Comparison of ENCODE assay signal across 8 cellular contexts in the genomic region with DNA sequence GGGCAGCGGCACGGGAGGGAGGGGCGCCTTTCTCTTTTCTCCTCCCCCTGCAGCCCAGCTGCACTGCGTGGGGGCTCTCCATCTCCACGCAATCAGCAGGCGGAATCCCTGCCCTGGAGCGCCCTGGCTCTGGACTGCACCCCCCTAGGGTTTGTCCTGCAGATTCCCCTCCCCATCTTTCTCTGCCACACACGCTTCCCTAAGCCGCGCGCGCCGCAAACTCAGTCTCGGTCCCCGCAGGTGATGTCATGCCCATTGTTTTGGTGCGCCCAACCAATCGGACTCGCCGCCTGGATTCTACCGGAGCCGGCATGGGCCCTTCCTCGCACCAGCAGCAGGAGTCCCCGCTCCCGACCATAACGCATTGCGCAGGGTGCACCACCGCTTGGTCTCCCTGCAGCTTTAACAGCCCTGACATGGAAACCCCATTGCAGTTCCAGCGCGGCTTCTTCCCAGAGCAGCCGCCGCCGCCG. TPM values are rescaled to one million over a fixed set of nuclear protein-coding genes. Genes with fewer than 3 reads are reported as not detected.
DNase-seq lines count a peak whose midpoint lies in the region; ATAC-seq, FAIRE-seq and TF ChIP-seq lines count a peak whose summit lies in the region.

A gene (plus strand): TSS at position 347 of the 473 bp plus-strand sequence. CDS start 70 bp downstream, at position 417.

- FAIRE-seq in GM19239 (lab: Jason Lieb, UNC) = no peak

- DNase-seq in EL (peak; percentile 82), NCI-H1048 (lab: John Stamatoyannopoulos, UW) (peak; percentile 81), foreskin keratinocyte (peak in 1 of 2 donors; percentile 54), nephron progenitor cell (peak; percentile 77), GM19239 (ENCODE audit: insufficient read length, low spot score) (no peak), NCI-H2196 treated with DMSO at 0.1 percent for 48 hours (lab: John Stamatoyannopoulos, UW; ENCODE audit: unreplicated experiment) (no peak)

- ATAC-seq in GM21717 (IDR thresholded peaks at IDR 0.05; ENCODE audit: unreplicated experiment) (peak; percentile 80), foreskin keratinocyte (peak; percentile 88)

- H3K27ac ChIP-seq in VCaP (peak within 1 kb of the TSS; percentile 92), foreskin keratinocyte (no peak within 1 kb of the TSS)

- TF ChIP-seq CTCF in VCaP (conservative IDR thresholded peaks at IDR 0.05) (no peak), foreskin keratinocyte (conservative IDR thresholded peaks at IDR 0.05) (no peak), nephron progenitor cell (IDR thresholded peaks at IDR 0.05) (no peak)

- peaks cover 76% of the 10 kb centered on the region for H3K27me3 Mint-ChIP-seq in nephron progenitor cell (ENCODE audit: low read depth, poor library complexity)

- peaks cover 84% of the 10 kb centered on the region for H3K27me3 ChIP-seq in foreskin keratinocyte

- H3K9me3 Mint-ChIP-seq in nephron progenitor cell = no peaks in the 10 kb centered on the region

- no peak within 1 kb of the TSS for H3K27ac Mint-ChIP-seq in nephron progenitor cell

- no peaks in the 10 kb centered on the region for H3K36me3 Mint-ChIP-seq in nephron progenitor cell (ENCODE audit: low read depth)

- peaks cover 25% of the 10 kb centered on the region for H3K4me1 Mint-ChIP-seq in nephron progenitor cell

- no peaks in the 10 kb centered on the region for H3K4me1 ChIP-seq in foreskin keratinocyte

- peak within 1 kb of the TSS; percentile 97 for H3K4me3 Mint-ChIP-seq in nephron progenitor cell

RNA-seq across cellular contexts. Expression of the gene that starts here (rescaled TPM):
- 0.11 and 0.14 TPM in 2 replicates for total RNA-seq in foreskin keratinocyte
- polyA plus RNA-seq in foreskin keratinocyte = 0.06 and 0.11 TPM in 2 replicates

Comparison
In these comparisons a context has a peak if more than half of its experiments do, and no peak if none do; other contexts are left out.
1. Peak in ATAC-seq in foreskin keratinocyte; RNA of the gene not detected or under 1 TPM.
2. DNase-seq: peak in EL (single experiment), NCI-H1048 (single experiment) and nephron progenitor cell (single experiment); none in GM19239 (single experiment) and NCI-H2196 treated with DMSO at 0.1 percent for 48 hours (single experiment).